ENCODE assay signal across 19 cellular contexts in the genomic region with DNA sequence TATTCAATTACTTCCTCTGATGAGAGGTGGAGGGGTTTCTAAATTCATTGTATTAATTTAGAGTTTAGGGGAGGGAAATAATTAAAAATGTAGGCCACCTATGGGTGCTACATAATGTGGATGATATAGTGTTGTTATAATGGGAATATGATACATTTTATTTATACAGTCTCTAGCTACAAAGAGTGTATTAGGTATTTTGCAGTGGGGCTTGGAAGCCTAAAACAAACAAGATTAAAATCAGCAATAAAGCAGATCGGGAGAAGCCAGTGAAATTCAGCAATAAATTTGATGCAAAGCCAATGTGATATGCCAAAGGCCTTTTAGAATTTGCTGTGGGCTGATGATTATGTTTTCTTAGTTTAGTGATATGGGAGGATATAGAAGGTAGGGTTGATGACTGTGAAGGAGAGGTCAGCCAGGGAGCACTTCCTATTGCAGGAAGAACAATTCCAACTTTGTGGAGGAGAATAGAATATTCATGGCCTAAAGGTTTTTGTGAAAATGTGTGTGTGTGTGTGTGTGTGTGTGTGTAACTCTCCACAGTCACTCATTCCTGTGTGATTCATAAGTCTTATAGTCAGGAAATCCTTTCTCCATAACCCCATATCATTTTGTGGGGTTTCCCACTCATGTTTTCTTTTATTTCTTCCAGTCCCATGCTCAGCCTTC. TPM values are rescaled to one million over a fixed set of nuclear protein-coding genes. Genes with fewer than 3 reads are reported as not detected.
DNase-seq lines count a peak whose midpoint lies in the region; ATAC-seq and TF ChIP-seq lines count a peak whose summit lies in the region.
"Had no signal": no experiment of that assay in that cellular context is flagged by ENCODE, and none has a peak within 500 bp of the region (broad histone marks: within the 10 kb centered on the region; RNA-seq: fewer than 3 reads in every experiment).

No MANE protein-coding gene starts in this region.

- no peaks in the 10 kb centered on the region for H3K9me3 Mint-ChIP-seq in HFFc6
- no peaks in the 10 kb centered on the region for H3K9me3 Mint-ChIP-seq in neural crest cell
- H3K9me3 Mint-ChIP-seq: activated T-helper 17 cell treated with anti-CD3 and anti-CD28 coated beads, Interleukin-2, amount 50 U/mL, for 72 hours; stimulated activated effector memory CD8-positive, alpha-beta T cell treated with anti-CD3 and anti-CD28 coated beads, Interleukin-12 subunit alpha, Interleukin-12 subunit beta, amount 100 ng/mL, for 72 hours; WTC11 had no signal

- H3K4me1 Mint-ChIP-seq in HFFc6 (ENCODE audit: low read depth) (peaks cover 10% of the 10 kb centered on the region), neural crest cell (peaks cover 33% of the 10 kb centered on the region)
- H3K4me1 Mint-ChIP-seq: activated T-helper 17 cell treated with anti-CD3 and anti-CD28 coated beads, Interleukin-2, amount 50 U/mL, for 72 hours; stimulated activated effector memory CD8-positive, alpha-beta T cell treated with anti-CD3 and anti-CD28 coated beads, Interleukin-12 subunit alpha, Interleukin-12 subunit beta, amount 100 ng/mL, for 72 hours had no signal

- H3K27me3 Mint-ChIP-seq in HFFc6 (ENCODE audit: insufficient read depth) (peaks cover 2% of the 10 kb centered on the region; the same call in 1 of the 2 replicates), neural crest cell (ENCODE audit: low read depth) (no peaks in the 10 kb centered on the region)

- H3K27ac Mint-ChIP-seq in HFFc6 = no peak overlapping the region
- H3K27ac Mint-ChIP-seq in neural crest cell (ENCODE audit: unreplicated experiment) = peak overlapping the region; percentile 57
- H3K27ac Mint-ChIP-seq: activated T-helper 17 cell treated with anti-CD3 and anti-CD28 coated beads, Interleukin-2, amount 50 U/mL, for 72 hours; stimulated activated effector memory CD8-positive, alpha-beta T cell treated with anti-CD3 and anti-CD28 coated beads, Interleukin-12 subunit alpha, Interleukin-12 subunit beta, amount 100 ng/mL, for 72 hours; WTC11 had no signal

- H3K4me3 ChIP-seq in choroid plexus epithelial cell (ENCODE audit: low read depth, low read length) = no peak overlapping the region
- H3K4me3 ChIP-seq: coronary artery, ovary, spleen, tibial nerve had no signal

- CTCF ChIA-PET in GM10248 (lab: Yijun Ruan, JAX) = interaction anchor here (1.4 to 5.2 kb wide), 2 partner anchors 9 to 906 kb away, joined by 3 to 20 read pairs; no protein-coding TSS in a partner anchor

- DNase-seq in HFFc6 = peak; percentile 20
- DNase-seq in NCI-H526 treated with DMSO at 0.1 percent for 48 hours (lab: John Stamatoyannopoulos, UW) = peak; percentile 82
- peak; percentile 45 for DNase-seq in choroid plexus epithelial cell (ENCODE audit: low read depth)
- no peak for DNase-seq in neural crest cell (ENCODE audit: low read depth, low spot score)
- no peak for DNase-seq in GM10248 (ENCODE audit: extremely low spot score)
- DNase-seq in HK-2 (ENCODE audit: unreplicated experiment) = no peak
- DNase-seq: HCEC 1CT, head of caudate nucleus, kidney, ovary, spleen, T-helper 1 cell had no signal

- ATAC-seq in GM21447 (IDR thresholded peaks at IDR 0.05; ENCODE audit: unreplicated experiment) = no peak
- ATAC-seq in HG02642 (IDR thresholded peaks at IDR 0.05; ENCODE audit: poor library complexity, unreplicated experiment) = no peak
- ATAC-seq: activated T-helper 17 cell treated with anti-CD3 and anti-CD28 coated beads, Interleukin-2, amount 50 U/mL, for 72 hours; stimulated activated effector memory CD8-positive, alpha-beta T cell treated with anti-CD3 and anti-CD28 coated beads, Interleukin-12 subunit alpha, Interleukin-12 subunit beta, amount 100 ng/mL, for 72 hours; WTC11 had no signal

- POLR2A ChIA-PET in GM10248 (lab: Yijun Ruan, JAX) = no interaction called here

- H3K36me3 Mint-ChIP-seq in HFFc6 (ENCODE audit: low read depth) (no peaks in the 10 kb centered on the region), neural crest cell (ENCODE audit: low read depth) (no peaks in the 10 kb centered on the region)
- H3K36me3 Mint-ChIP-seq: stimulated activated effector memory CD8-positive, alpha-beta T cell treated with anti-CD3 and anti-CD28 coated beads, Interleukin-12 subunit alpha, Interleukin-12 subunit beta, amount 100 ng/mL, for 72 hours; WTC11 had no signal

- H3K4me3 Mint-ChIP-seq in HFFc6 (no peak overlapping the region), neural crest cell (peak overlapping the region; percentile 39)
- H3K4me3 Mint-ChIP-seq: activated T-helper 17 cell treated with anti-CD3 and anti-CD28 coated beads, Interleukin-2, amount 50 U/mL, for 72 hours; stimulated activated effector memory CD8-positive, alpha-beta T cell treated with anti-CD3 and anti-CD28 coated beads, Interleukin-12 subunit alpha, Interleukin-12 subunit beta, amount 100 ng/mL, for 72 hours; WTC11 had no signal

- TF ChIP-seq CTCF in HFFc6 (IDR thresholded peaks at IDR 0.05) (no peak), choroid plexus epithelial cell (conservative IDR thresholded peaks at IDR 0.05; ENCODE audit: low read depth, low read length) (no peak), neural crest cell (conservative IDR thresholded peaks at IDR 0.05) (no peak), GM10248 (IDR thresholded peaks at IDR 0.05; ENCODE audit: control extremely low read depth, extremely low read depth, low read depth, missing control alignments) (no peak)

RNA-seq across cellular contexts. Expression of a gene that starts 17.5 kb away (rescaled TPM):
- total RNA-seq in HFFc6 (2021; fragmentation: NEBNext Ultra II Directional; extraction: Animal tissue kit (Norgen Biotek cat#: 25700)) = 10 to 100 TPM; 57.6 to 67.6 (median 61.4) TPM
- total RNA-seq in neural crest cell = 76.6 and 79.7 TPM in 2 replicates

Comparison
In these comparisons a context has a peak if more than half of its experiments do, and no peak if none do; other contexts are left out.
1. DNase-seq: peak in HFFc6 (single experiment), NCI-H526 treated with DMSO at 0.1 percent for 48 hours (single experiment) and choroid plexus epithelial cell (single experiment); none in neural crest cell (single experiment), GM10248 (single experiment) and HK-2 (single experiment).